Comparison of ENCODE assay signal across 8 cellular contexts in the genomic region with DNA sequence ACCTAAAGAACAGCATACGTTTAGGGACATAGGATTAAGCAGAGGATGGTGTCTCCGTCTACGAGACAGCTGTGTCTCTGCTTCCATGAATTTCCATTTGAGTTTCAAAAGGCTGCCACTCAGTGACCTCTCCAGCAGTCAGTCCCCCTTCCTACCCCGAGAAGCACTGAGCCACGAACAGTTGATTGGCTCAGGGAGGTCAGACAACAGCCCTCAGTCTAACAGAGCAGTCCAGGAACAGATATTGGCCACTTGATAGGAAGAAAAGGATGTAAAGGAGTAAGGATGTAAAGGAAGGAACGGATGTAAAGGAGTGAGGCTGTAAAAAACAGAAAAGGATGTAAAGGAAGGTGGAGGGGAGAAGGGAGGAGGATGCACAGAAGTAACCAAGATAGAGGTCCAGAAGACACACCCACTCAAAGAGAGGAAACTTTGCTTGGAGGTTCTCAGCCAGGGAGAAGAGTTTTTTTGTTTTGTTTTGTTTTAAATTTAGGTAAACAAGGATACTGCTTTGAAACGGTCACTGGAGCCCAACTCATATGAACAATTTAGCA. TPM values are rescaled to one million over a fixed set of nuclear protein-coding genes. Genes with fewer than 3 reads are reported as not detected.
A peak's percentile ranks its signal among the peaks of the same experiment; 100 is the strongest.
DNase-seq lines count a peak whose midpoint lies in the region; ATAC-seq and TF ChIP-seq lines count a peak whose summit lies in the region.

No MANE protein-coding gene starts in this region.

- WGBS in SK-N-SH (ENCODE audit: low lambda C conversion rate) = 47% methylated on average over 7 of the region's 7 CpGs

- H3K27ac ChIP-seq in HUES48 (ENCODE audit: low read depth, low read length) (no peak overlapping the region), SK-N-SH (ENCODE audit: low read depth in 2 of 2, low read length in 1 of 2) (peak overlapping the region; percentile 95 to 97), foreskin keratinocyte (peak overlapping the region; percentile 90)

- H2AFZ ChIP-seq in SK-N-SH (ENCODE audit: low read depth) = peak overlapping the region; percentile 23; the same call in 1 of the 2 replicates

- H3K9ac ChIP-seq in HUES48 (ENCODE audit: low read depth, low read length) (peak overlapping the region; percentile 91; the same call in 1 of the 2 replicates), SK-N-SH (peak overlapping the region; percentile 96), skeletal muscle satellite cell (ENCODE audit: low read depth, low read length) (peak overlapping the region; percentile 98)

- TF ChIP-seq RAD21 in SK-N-SH (IDR thresholded peaks at IDR 0.05; ENCODE audit: low read length) = no peak

- no peaks in the 10 kb centered on the region for H3K9me2 ChIP-seq in SK-N-SH

- TF ChIP-seq CTCF in SK-N-SH (IDR thresholded peaks at IDR 0.05) (no peak), foreskin keratinocyte (conservative IDR thresholded peaks at IDR 0.05) (no peak)

- ATAC-seq in foreskin keratinocyte (no peak), HG02623 (IDR thresholded peaks at IDR 0.05; ENCODE audit: unreplicated experiment) (no peak)

- DNase-seq in SK-N-SH (no peak), foreskin keratinocyte (no peak), SKM-1 treated with dmso at 0.1 percent for 144 hours (lab: John Stamatoyannopoulos, UW; ENCODE audit: unreplicated experiment) (no peak), cerebellar cortex (ENCODE audit: low spot score) (no peak), dedifferentiated amniotic fluid mesenchymal stem cell (ENCODE audit: extremely low spot score) (no peak)

- H4K20me1 ChIP-seq in SK-N-SH (ENCODE audit: insufficient read depth) = no peaks in the 10 kb centered on the region; the same call in 1 of the 2 replicates

- H3K4me1 ChIP-seq in HUES48 (ENCODE audit: control insufficient read depth, insufficient read depth, low read length) = peaks cover 49% of the 10 kb centered on the region
- H3K4me1 ChIP-seq in SK-N-SH (ENCODE audit: control insufficient read depth in 1 of 2, insufficient read depth in 2 of 2, low read depth in 1 of 2, low read length in 1 of 2) = peaks cover 22 to 32% of the 10 kb centered on the region in 2 experiments; a peak in 3 of 4 replicates
- peaks cover 19% of the 10 kb centered on the region for H3K4me1 ChIP-seq in foreskin keratinocyte
- peaks cover 14% of the 10 kb centered on the region for H3K4me1 ChIP-seq in skeletal muscle satellite cell (ENCODE audit: control insufficient read depth, insufficient read depth, low read length)

- H3K4me3 ChIP-seq in HUES48 (ENCODE audit: low read depth, low read length) = peak overlapping the region; percentile 71
- peak overlapping the region; percentile 69 to 85 for H3K4me3 ChIP-seq in SK-N-SH (ENCODE audit: low read depth in 2 of 2, low read length in 1 of 2)
- peak overlapping the region; percentile 71 for H3K4me3 ChIP-seq in skeletal muscle satellite cell (ENCODE audit: low read length)

- H3K27me3 ChIP-seq in HUES48 (ENCODE audit: control insufficient read depth, insufficient read depth, low read length) (peaks cover 34% of the 10 kb centered on the region), SK-N-SH (ENCODE audit: insufficient read depth) (no peaks in the 10 kb centered on the region), foreskin keratinocyte (peaks cover 16% of the 10 kb centered on the region), skeletal muscle satellite cell (ENCODE audit: control insufficient read depth, insufficient read depth, low read length) (no peaks in the 10 kb centered on the region)

- peak overlapping the region; percentile 87 for H3K4me2 ChIP-seq in SK-N-SH
- peak overlapping the region; percentile 81 for H3K4me2 ChIP-seq in skeletal muscle satellite cell (ENCODE audit: low read length)

- CTCF ChIA-PET in SK-N-SH (lab: Yijun Ruan, JAX) = interaction anchor here (0.6 to 1.2 kb wide), 4 partner anchors 83 to 655 kb away, joined by 3 to 4 read pairs (median 3); no protein-coding TSS in a partner anchor

- H3K79me2 ChIP-seq in SK-N-SH (ENCODE audit: insufficient read depth) = peaks cover 15% of the 10 kb centered on the region

- peaks cover 26% of the 10 kb centered on the region for H3F3A ChIP-seq in SK-N-SH (replicated peaks; ENCODE audit: insufficient read depth)

- H3K36me3 ChIP-seq in HUES48 (ENCODE audit: control insufficient read depth, insufficient read depth, low read length) = no peaks in the 10 kb centered on the region
- H3K36me3 ChIP-seq in SK-N-SH (replicated peaks in 1 of 2; ENCODE audit: control insufficient read depth in 1 of 2, insufficient read depth in 2 of 2, low read length in 1 of 2) = no peaks in the 10 kb centered on the region
- H3K36me3 ChIP-seq in skeletal muscle satellite cell (ENCODE audit: insufficient read depth, low read length) = no peaks in the 10 kb centered on the region

- H3K9me3 ChIP-seq in HUES48 (ENCODE audit: control insufficient read depth, insufficient read depth, low read length) (no peaks in the 10 kb centered on the region), SK-N-SH (no peaks in the 10 kb centered on the region), skeletal muscle satellite cell (replicated peaks; ENCODE audit: low read length) (no peaks in the 10 kb centered on the region)

- no peak for TF ChIP-seq EP300 in SK-N-SH (IDR thresholded peaks at IDR 0.05; ENCODE audit: borderline replicate concordance in 1 of 2, low read depth in 1 of 2, low read length in 1 of 2)

- POLR2A ChIA-PET in SK-N-SH (lab: Yijun Ruan, JAX) = interaction anchor here (0.7 to 1.0 kb wide), 3 partner anchors 341 to 400 kb away, joined by 3 to 5 read pairs (median 4); no protein-coding TSS in a partner anchor

TF ChIP-seq in SK-N-SH, 30 proteins besides CTCF, POLR2A, EP300 and RAD21 (continues in another document):
- TF ChIP-seq, protein P1, sequence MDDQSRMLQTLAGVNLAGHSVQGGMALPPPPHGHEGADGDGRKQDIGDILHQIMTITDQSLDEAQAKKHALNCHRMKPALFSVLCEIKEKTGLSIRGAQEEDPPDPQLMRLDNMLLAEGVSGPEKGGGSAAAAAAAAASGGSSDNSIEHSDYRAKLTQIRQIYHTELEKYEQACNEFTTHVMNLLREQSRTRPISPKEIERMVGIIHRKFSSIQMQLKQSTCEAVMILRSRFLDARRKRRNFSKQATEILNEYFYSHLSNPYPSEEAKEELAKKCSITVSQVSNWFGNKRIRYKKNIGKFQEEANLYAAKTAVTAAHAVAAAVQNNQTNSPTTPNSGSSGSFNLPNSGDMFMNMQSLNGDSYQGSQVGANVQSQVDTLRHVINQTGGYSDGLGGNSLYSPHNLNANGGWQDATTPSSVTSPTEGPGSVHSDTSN (IDR thresholded peaks at IDR 0.05) = no peak
- TF ChIP-seq RFX5 (IDR thresholded peaks at IDR 0.05; ENCODE audit: low read length) (no peak), REST (IDR thresholded peaks at IDR 0.05; ENCODE audit: low read depth, low read length) (no peak), TEAD4 (IDR thresholded peaks at IDR 0.05; ENCODE audit: borderline replicate concordance, insufficient read depth) (no peak), TAF1 (IDR thresholded peaks at IDR 0.05; ENCODE audit: borderline replicate concordance, low read depth, low read length) (no peak), SIN3A (IDR thresholded peaks at IDR 0.05; ENCODE audit: borderline replicate concordance, low read depth, low read length) (no peak), MEF2A (IDR thresholded peaks at IDR 0.05; ENCODE audit: borderline replicate concordance, low read depth) (no peak), GABPA (IDR thresholded peaks at IDR 0.05; ENCODE audit: low read depth) (no peak)
- TF ChIP-seq, protein P2, sequence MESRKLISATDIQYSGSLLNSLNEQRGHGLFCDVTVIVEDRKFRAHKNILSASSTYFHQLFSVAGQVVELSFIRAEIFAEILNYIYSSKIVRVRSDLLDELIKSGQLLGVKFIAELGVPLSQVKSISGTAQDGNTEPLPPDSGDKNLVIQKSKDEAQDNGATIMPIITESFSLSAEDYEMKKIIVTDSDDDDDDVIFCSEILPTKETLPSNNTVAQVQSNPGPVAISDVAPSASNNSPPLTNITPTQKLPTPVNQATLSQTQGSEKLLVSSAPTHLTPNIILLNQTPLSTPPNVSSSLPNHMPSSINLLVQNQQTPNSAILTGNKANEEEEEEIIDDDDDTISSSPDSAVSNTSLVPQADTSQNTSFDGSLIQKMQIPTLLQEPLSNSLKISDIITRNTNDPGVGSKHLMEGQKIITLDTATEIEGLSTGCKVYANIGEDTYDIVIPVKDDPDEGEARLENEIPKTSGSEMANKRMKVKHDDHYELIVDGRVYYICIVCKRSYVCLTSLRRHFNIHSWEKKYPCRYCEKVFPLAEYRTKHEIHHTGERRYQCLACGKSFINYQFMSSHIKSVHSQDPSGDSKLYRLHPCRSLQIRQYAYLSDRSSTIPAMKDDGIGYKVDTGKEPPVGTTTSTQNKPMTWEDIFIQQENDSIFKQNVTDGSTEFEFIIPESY (IDR thresholded peaks at IDR 0.05; ENCODE audit: borderline replicate concordance, low read depth) = no peak

RNA-seq across cellular contexts. Expression of gene NR4A3, which starts 3.2 kb away (rescaled TPM):
- polyA plus RNA-seq in SK-N-SH (2012; rRNA removed) = 1.3 and 2.1 TPM in 2 replicates
- polyA plus RNA-seq in SK-N-SH (2012; cell fraction: cytosol; rRNA removed) = 0.67 and 1.8 TPM in 2 replicates
- polyA plus RNA-seq in SK-N-SH (2012; cell fraction: nucleus; rRNA removed) = 4.7 and 10.7 TPM in 2 replicates
- 0.04 and 0.07 TPM in 2 replicates for total RNA-seq in foreskin keratinocyte
- 0.01 TPM in 1 of 2 replicates, not detected in the other for polyA plus RNA-seq in foreskin keratinocyte
- total RNA-seq in skeletal muscle satellite cell (2012; rRNA removed) = under 0.01 TPM in 1 of 2 replicates, not detected in the other
